In the genomic region with DNA sequence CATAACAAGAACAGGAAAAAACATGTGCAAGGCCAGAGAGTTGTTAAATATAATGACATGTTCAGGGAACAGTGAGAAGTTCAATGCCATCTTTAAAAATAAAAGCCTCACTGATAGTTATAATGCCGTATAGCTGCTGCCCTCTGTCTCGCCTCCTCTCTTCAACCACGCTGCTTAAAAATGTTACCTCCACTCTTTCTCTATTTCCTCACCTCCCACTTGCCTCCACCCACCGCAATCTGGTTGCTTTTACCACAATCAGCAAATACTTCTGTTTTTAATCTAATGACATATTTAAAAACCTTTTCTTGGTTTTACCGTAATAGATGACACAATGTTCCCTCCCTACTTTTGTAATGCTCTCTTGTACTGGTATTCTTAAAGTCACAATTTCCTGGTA, we compare ENCODE assay signal across 26 cellular contexts.
DNase-seq lines count a peak whose midpoint lies in the region; ATAC-seq and TF ChIP-seq lines count a peak whose summit lies in the region.
"Had no signal": no experiment of that assay in that cellular context is flagged by ENCODE, and none has a peak within 500 bp of the region (broad histone marks: within the 10 kb centered on the region; RNA-seq: fewer than 3 reads in every experiment).

No MANE protein-coding gene starts in this region.

- peak overlapping the region; percentile 34 to 67 (median 60) for H3K27ac Mint-ChIP-seq in nephron
- H3K27ac Mint-ChIP-seq: CD14-positive monocyte; CD4-positive, alpha-beta memory T cell; CD4-positive, CD25-positive, alpha-beta regulatory T cell; CD8-positive, alpha-beta memory T cell had no signal

- WGBS in spleen, 5 donors: 49 to 77% (median 60%) methylated on average over 5 of the region's 5 CpGs

- H3K27me3 ChIP-seq in spleen (replicated peaks in 1 of 7) (no peaks in the 10 kb centered on the region), WERI-Rb-1 (ENCODE audit: insufficient read depth, low read depth, severe bottlenecking) (no peaks in the 10 kb centered on the region)
- H3K27me3 ChIP-seq: BE2C, BLaER1 had no signal

- no peak for TF ChIP-seq POLR2A in spleen (IDR thresholded peaks at IDR 0.05)

- intact Hi-C loops in Right ventricle myocardium superior (cut with DNase I): no loop called here
- intact Hi-C loops in cardiac septum (cut with DNase I): no loop called here
- intact Hi-C loops in spleen (cut with DNase I; ENCODE audit: low total_unique reads): no loop called here

- H3K9me3 ChIP-seq in spleen (no peaks in the 10 kb centered on the region), WERI-Rb-1 (ENCODE audit: severe bottlenecking) (no peaks in the 10 kb centered on the region)
- H3K9me3 ChIP-seq: A549, BE2C, BLaER1 had no signal

- H3K27ac ChIP-seq in spleen (peak overlapping the region; percentile 13 to 74 (median 54)), WERI-Rb-1 (no peak overlapping the region)
- H3K27ac ChIP-seq: 22Rv1, A549, BLaER1 had no signal

- DNase-seq in Right ventricle myocardium superior (peak; percentile 4), cardiac septum (ENCODE audit: low spot score) (no peak), spleen (no peak), NAMALWA (ENCODE audit: low spot score) (no peak), cerebellar cortex (ENCODE audit: low spot score) (no peak), WERI-Rb-1 (no peak)
- DNase-seq: AML-193; BE2C; C1 segment of cervical spinal cord; CD4-positive, alpha-beta memory T cell; CD4-positive, CD25-positive, alpha-beta regulatory T cell; CD8-positive, alpha-beta memory T cell; COR-L47; DMS 273 treated with DMSO at 0.1 percent for 48 hours; DMS153; DMS53; DMS79; DND-41; EL; GDM1 had no signal

- TF ChIP-seq CTCF in nephron (IDR thresholded peaks at IDR 0.05; ENCODE audit: unreplicated experiment in 3 of 3): no peak
- no peak for TF ChIP-seq CTCF in spleen (IDR thresholded peaks at IDR 0.05 in 8 of 11, conservative IDR thresholded peaks at IDR 0.05 in 3 of 11)
- TF ChIP-seq CTCF in WERI-Rb-1 (IDR thresholded peaks at IDR 0.05; ENCODE audit: low read depth, low read length): no peak

- H3K4me1 ChIP-seq in spleen: no peaks in the 10 kb centered on the region
- H3K4me1 ChIP-seq: A549, BE2C, BLaER1 had no signal

- H3K36me3 Mint-ChIP-seq in nephron (ENCODE audit: low read depth): no peaks in the 10 kb centered on the region
- H3K36me3 Mint-ChIP-seq: CD14-positive monocyte; CD4-positive, alpha-beta memory T cell; CD4-positive, CD25-positive, alpha-beta regulatory T cell; CD8-positive, alpha-beta memory T cell had no signal

- no peaks in the 10 kb centered on the region for H3K4me1 Mint-ChIP-seq in nephron
- H3K4me1 Mint-ChIP-seq: CD14-positive monocyte; CD4-positive, alpha-beta memory T cell; CD8-positive, alpha-beta memory T cell had no signal

- H3K9me3 Mint-ChIP-seq in nephron: no peaks in the 10 kb centered on the region
- H3K9me3 Mint-ChIP-seq: CD14-positive monocyte had no signal

- no peak overlapping the region for H3K4me3 Mint-ChIP-seq in nephron
- H3K4me3 Mint-ChIP-seq: CD14-positive monocyte; CD4-positive, alpha-beta memory T cell; CD4-positive, CD25-positive, alpha-beta regulatory T cell; CD8-positive, alpha-beta memory T cell had no signal

- H3K4me3 ChIP-seq in spleen (no peak overlapping the region), WERI-Rb-1 (ENCODE audit: low read depth, low read length) (no peak overlapping the region)
- H3K4me3 ChIP-seq: A549, BLaER1, GM12878 had no signal

- H3K27me3 Mint-ChIP-seq in nephron (ENCODE audit: low read depth): no peaks in the 10 kb centered on the region
- H3K27me3 Mint-ChIP-seq: CD4-positive, alpha-beta memory T cell; CD4-positive, CD25-positive, alpha-beta regulatory T cell had no signal

- ATAC-seq in Right ventricle myocardium superior (ENCODE audit: poor library complexity): no peak
- ATAC-seq: A549, GM12878 had no signal

- H3K36me3 ChIP-seq in spleen (no peaks in the 10 kb centered on the region), WERI-Rb-1 (no peaks in the 10 kb centered on the region)
- H3K36me3 ChIP-seq: BE2C, BLaER1 had no signal
